13 cellular contexts compared by ENCODE assay signal in the genomic region with DNA sequence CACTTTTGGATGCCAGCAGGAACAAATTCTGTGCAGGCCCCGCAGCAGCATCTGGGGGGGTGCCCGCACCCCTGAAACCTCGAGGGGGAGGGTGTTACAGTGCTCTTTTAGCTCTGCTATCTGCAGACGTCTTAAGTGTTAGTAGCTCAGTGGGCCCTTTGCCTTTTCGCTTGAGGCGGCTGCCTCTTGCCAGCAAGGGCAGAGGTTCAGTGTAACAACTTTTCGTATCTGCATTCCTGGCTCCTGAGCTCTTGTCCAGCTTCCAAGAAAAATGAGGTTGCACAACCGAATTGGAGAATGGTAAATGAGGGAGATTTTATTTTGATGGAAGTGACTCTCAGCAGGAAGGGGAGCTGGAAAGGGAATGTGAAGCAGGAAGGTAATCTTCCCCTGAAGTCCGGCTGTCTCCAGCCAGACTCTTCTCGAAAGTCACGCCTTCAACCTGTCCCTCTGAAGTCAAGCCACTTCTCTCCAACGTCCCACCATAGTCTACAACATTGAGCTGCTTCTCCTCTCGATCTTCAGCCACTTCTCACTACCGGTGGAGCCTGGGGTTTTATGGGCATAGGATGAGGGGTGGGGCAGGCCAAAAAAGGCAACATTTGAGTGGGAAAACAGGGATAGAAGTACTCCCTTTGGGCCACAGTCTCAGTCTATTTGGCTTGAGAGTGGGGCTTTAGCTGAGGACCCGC. TPM values are rescaled to one million over a fixed set of nuclear protein-coding genes. Genes with fewer than 3 reads are reported as not detected.
A peak's percentile ranks its signal among the peaks of the same experiment; 100 is the strongest.
DNase-seq lines count a peak whose midpoint lies in the region; ATAC-seq, FAIRE-seq and TF ChIP-seq lines count a peak whose summit lies in the region.
"Had no signal": no experiment of that assay in that cellular context is flagged by ENCODE, and none has a peak within 500 bp of the region (broad histone marks: within the 10 kb centered on the region; RNA-seq: fewer than 3 reads in every experiment).

No MANE protein-coding gene starts in this region.

- ATAC-seq in HG02642 (IDR thresholded peaks at IDR 0.05; ENCODE audit: poor library complexity, unreplicated experiment), result no peak

- dilution Hi-C loops in mammary epithelial cell (cut with HindIII; ENCODE audit: low sequenced_read_pairs), result no loop called here

- no peak overlapping the region for H3K4me3 ChIP-seq in mammary epithelial cell (replicated peaks in 1 of 3; ENCODE audit: insufficient read depth in 1 of 3, low read depth in 2 of 3, low read length in 3 of 3)
- no peak overlapping the region for H3K4me3 ChIP-seq in suprapubic skin
- no peak overlapping the region for H3K4me3 ChIP-seq in HAP-1

- no peak for DNase-seq in H9
- peak; percentile 35 for DNase-seq in mammary epithelial cell
- DNase-seq in iris pigment epithelial cell (ENCODE audit: low read depth), result peak; percentile 83
- DNase-seq in suprapubic skin (ENCODE audit: low spot score in 2 of 2), result peak; percentile 62 to 67
- no peak for DNase-seq in GM19240 (ENCODE audit: insufficient read length, low spot score)
- no peak for DNase-seq in HAP-1 (ENCODE audit: low spot score in 2 of 2)
- no peak for DNase-seq in D721Med (ENCODE audit: insufficient read length, low spot score)
- DNase-seq: NCI-H2081 treated with DMSO at 0.1 percent for 48 hours; OCI-M1; stimulated activated naive CD4-positive, alpha-beta T cell had no signal

- no peak for TF ChIP-seq CTCF in H9 (conservative IDR thresholded peaks at IDR 0.05)
- TF ChIP-seq CTCF in mammary epithelial cell (conservative IDR thresholded peaks at IDR 0.05 in 1 of 2, IDR thresholded peaks at IDR 0.05 in 1 of 2; ENCODE audit: extremely low read depth in 1 of 2, insufficient read depth in 1 of 2, low read depth in 1 of 2, low read length in 2 of 2), result no peak
- TF ChIP-seq CTCF in suprapubic skin (IDR thresholded peaks at IDR 0.05), result no peak
- TF ChIP-seq CTCF in D721Med (IDR thresholded peaks at IDR 0.05; ENCODE audit: insufficient read depth, missing control alignments), result no peak

- TF ChIP-seq EP300 in suprapubic skin (IDR thresholded peaks at IDR 0.05), result no peak

- CTCF ChIA-PET in mammary epithelial cell (lab: Charles Lee; ENCODE audit: low non-redundant PET), result no interaction called here

- no peak overlapping the region for H3K4me3 Mint-ChIP-seq in H9
- H3K4me3 Mint-ChIP-seq: brain had no signal

- no peak overlapping the region for H2BK15ac ChIP-seq in H9 (ENCODE audit: low read depth, low read length)

- no peaks in the 10 kb centered on the region for H3K27me3 Mint-ChIP-seq in H9 (ENCODE audit: low read depth)
- H3K27me3 Mint-ChIP-seq: brain had no signal

- no peak overlapping the region for H2BK5ac ChIP-seq in H9 (ENCODE audit: insufficient read length, low read length)

- H3K9ac ChIP-seq in H9 (ENCODE audit: extremely low read depth, insufficient read length, low read length), result no peak overlapping the region
- no peak overlapping the region for H3K9ac ChIP-seq in mammary epithelial cell (ENCODE audit: insufficient read depth, low read length)

- no peaks in the 10 kb centered on the region for H3K4me1 Mint-ChIP-seq in H9
- H3K4me1 Mint-ChIP-seq: brain had no signal

- peak overlapping the region; percentile 10 to 34 (median 31); a peak in 4 of 7 replicates for H3K27ac Mint-ChIP-seq in H9
- H3K27ac Mint-ChIP-seq: brain had no signal

- H3K23me2 ChIP-seq in H9 (ENCODE audit: insufficient read length, low read depth, low read length, poor library complexity, severe bottlenecking), result no peaks in the 10 kb centered on the region

- no TSS peak for BruUV-seq in mammary epithelial cell (replicated peaks; lab: Mats Ljungman, UMichigan)

- WGBS in H9 (ENCODE audit: extremely low coverage, insufficient read length, low lambda C conversion rate), result no CpG with 5 or more reads among the region's 15 CpGs
- 40% methylated on average over 10 of the region's 15 CpGs for WGBS in mammary epithelial cell (ENCODE audit: low coverage, missing lambda C conversion rate)
- 41% methylated on average over 13 of the region's 15 CpGs for WGBS in suprapubic skin

- no peak overlapping the region for H4K5ac ChIP-seq in H9 (ENCODE audit: insufficient read length, low read depth, low read length)

- no peak overlapping the region for H4K91ac ChIP-seq in H9 (ENCODE audit: insufficient read length, low read depth, low read length)

- H2AK5ac ChIP-seq in H9 (ENCODE audit: insufficient read length, low read length), result no peak overlapping the region

- H3K36me3 ChIP-seq in mammary epithelial cell (ENCODE audit: insufficient read depth, low read length) (no peaks in the 10 kb centered on the region), suprapubic skin (no peaks in the 10 kb centered on the region), HAP-1 (replicated peaks) (no peaks in the 10 kb centered on the region)

- no peak overlapping the region for H2BK12ac ChIP-seq in H9 (ENCODE audit: insufficient read length, low read depth, low read length)

- H3K79me2 ChIP-seq in H9 (ENCODE audit: insufficient read depth, low read length), result no peaks in the 10 kb centered on the region
- no peaks in the 10 kb centered on the region for H3K79me2 ChIP-seq in mammary epithelial cell (ENCODE audit: insufficient read depth, low read length)

- no peaks in the 10 kb centered on the region for H3K9me3 Mint-ChIP-seq in H9
- H3K9me3 Mint-ChIP-seq: brain had no signal

- H3K27me3 ChIP-seq in H9 (ENCODE audit: insufficient read depth, low read length), result no peaks in the 10 kb centered on the region
- no peaks in the 10 kb centered on the region for H3K27me3 ChIP-seq in mammary epithelial cell (ENCODE audit: insufficient read depth, low read length)
- no peaks in the 10 kb centered on the region for H3K27me3 ChIP-seq in suprapubic skin
- H3K27me3 ChIP-seq in HAP-1 (ENCODE audit: low read depth), result no peaks in the 10 kb centered on the region

- H2AFZ ChIP-seq in H9 (ENCODE audit: low read length) (no peak overlapping the region), mammary epithelial cell (ENCODE audit: low read depth, low read length) (peak overlapping the region; percentile 60)

- H3T11ph ChIP-seq in H9 (ENCODE audit: low read length), result no peak overlapping the region

- TF ChIP-seq POLR2A in suprapubic skin (IDR thresholded peaks at IDR 0.05), result no peak

- in situ Hi-C loops in mammary epithelial cell (cut with MboI; ENCODE audit: low sequenced_read_pairs in 2 of 2) (no loop called here), HAP-1 (cut with MboI; ENCODE audit: low sequenced_read_pairs) (no loop called here)

- H2BK20ac ChIP-seq in H9 (ENCODE audit: low read depth, low read length, poor library complexity, severe bottlenecking), result no peak overlapping the region

- H3K4me1 ChIP-seq in H9 (ENCODE audit: insufficient read depth, low read length) (no peaks in the 10 kb centered on the region), mammary epithelial cell (ENCODE audit: insufficient read depth, low read length) (peaks cover 10% of the 10 kb centered on the region), suprapubic skin (peaks cover 12% of the 10 kb centered on the region), HAP-1 (no peaks in the 10 kb centered on the region)

- intact Hi-C loops in mammary epithelial cell (cut with micrococcal nuclease), result no loop called here

- no peaks in the 10 kb centered on the region for H4K20me1 ChIP-seq in H9 (ENCODE audit: control insufficient read depth, insufficient read depth, insufficient read length)
- H4K20me1 ChIP-seq in mammary epithelial cell (ENCODE audit: insufficient read depth, low read length), result no peaks in the 10 kb centered on the region

- no peaks in the 10 kb centered on the region for H3K79me1 ChIP-seq in H9 (ENCODE audit: insufficient read depth, low read depth, low read length, poor library complexity, severe bottlenecking)

- H3K27ac ChIP-seq in H9 (ENCODE audit: insufficient read length, low read depth, low read length), result no peak overlapping the region
- H3K27ac ChIP-seq in mammary epithelial cell (ENCODE audit: insufficient read depth, low read depth, low read length), result no peak overlapping the region
- H3K27ac ChIP-seq in suprapubic skin, result no peak overlapping the region

- no peak overlapping the region for H3K14ac ChIP-seq in H9 (ENCODE audit: insufficient read depth, low read length)

- H4K8ac ChIP-seq in H9 (replicated peaks; ENCODE audit: insufficient read length, low read depth, low read length), result no peak overlapping the region

- no peak for FAIRE-seq in D721Med (lab: Jason Lieb, UNC)

- H2BK120ac ChIP-seq in H9 (ENCODE audit: low read depth, low read length, poor library complexity, severe bottlenecking), result no peak overlapping the region

- no peak overlapping the region for H3K4ac ChIP-seq in H9 (ENCODE audit: low read depth, low read length)

- H3K18ac ChIP-seq in H9 (ENCODE audit: insufficient read length, low read depth, low read length), result no peak overlapping the region

- H3K56ac ChIP-seq in H9 (ENCODE audit: insufficient read length, low read depth, low read length), result no peak overlapping the region

- H3K4me2 ChIP-seq in H9 (ENCODE audit: insufficient read depth, insufficient read length, low read length) (no peak overlapping the region), mammary epithelial cell (ENCODE audit: insufficient read depth, low read depth, low read length) (peak overlapping the region; percentile 22)

- H3K23ac ChIP-seq in H9 (ENCODE audit: insufficient read length, low read depth, low read length), result no peak overlapping the region

- H3K9me3 ChIP-seq in H9 (ENCODE audit: control insufficient read depth, low read depth, low read length) (no peaks in the 10 kb centered on the region), mammary epithelial cell (replicated peaks; ENCODE audit: insufficient read depth, low read length) (no peaks in the 10 kb centered on the region), suprapubic skin (no peaks in the 10 kb centered on the region), HAP-1 (no peaks in the 10 kb centered on the region)

- peaks cover 0 to 10% (median 6%) of the 10 kb centered on the region in 3 experiments; a peak in 6 of 7 replicates for H3K36me3 Mint-ChIP-seq in H9 (ENCODE audit: insufficient read depth in 1 of 3, low read depth in 3 of 3)

RNA-seq across cellular contexts. Expression of a gene that starts 17.8 kb away (rescaled TPM):
- total RNA-seq in H9 (2021), result 0.66 and 0.77 TPM in 2 replicates
- 1 to 10 TPM; 1.1 to 6.2 TPM for total RNA-seq in mammary epithelial cell
- polyA plus RNA-seq in mammary epithelial cell, result not detected
- polyA minus RNA-seq in mammary epithelial cell, result not detected
- 1 to 10 TPM in 1 of 4 donors, under 1 TPM in 1, not detected in 2; 0.89 to 4.8 TPM for total RNA-seq in suprapubic skin

RNA-seq across cellular contexts. Expression of a gene that starts 29.2 kb away (rescaled TPM):
- total RNA-seq in H9 (2021) (0.88 and 1.3 TPM in 2 replicates), mammary epithelial cell (1 to 10 TPM; 1.4 to 5.7 TPM), suprapubic skin (1 to 10 TPM in 3 of 4 donors, not detected in 1; 1.0 to 4.1 (median 2.6) TPM)
- polyA plus RNA-seq in mammary epithelial cell, result 0.10 TPM
- polyA minus RNA-seq in mammary epithelial cell, result not detected

RNA-seq across cellular contexts. Expression of a gene that starts 29.8 kb away (rescaled TPM):
- total RNA-seq in H9 (2021), result 1.9 and 2.1 TPM in 2 replicates
- 1 to 10 TPM; 1.7 to 5.7 TPM for total RNA-seq in mammary epithelial cell
- polyA plus RNA-seq in mammary epithelial cell, result 0.39 TPM
- not detected for polyA minus RNA-seq in mammary epithelial cell
- 1 to 10 TPM in 2 of 4 donors, under 1 TPM in 2; 0.23 to 3.5 (median 1.7) TPM for total RNA-seq in suprapubic skin

RNA-seq across cellular contexts. Expression of a gene that starts 39.9 kb away (rescaled TPM):
- not detected in 2 replicates for total RNA-seq in H9 (2021)
- not detected for total RNA-seq in mammary epithelial cell
- polyA plus RNA-seq in mammary epithelial cell, result 0.14 TPM
- polyA minus RNA-seq in mammary epithelial cell, result not detected
- total RNA-seq in suprapubic skin, result 1 to 10 TPM in 1 of 4 donors, not detected in 3; 2.1 TPM
- total RNA-seq: glomerular endothelial cell had no signal

RNA-seq across cellular contexts. Expression of a gene that starts 53.5 kb away (rescaled TPM):
- total RNA-seq in H9 (2021) (1.7 and 2.6 TPM in 2 replicates), mammary epithelial cell (1 to 10 TPM; 2.0 to 6.8 TPM), suprapubic skin (1 to 10 TPM in 2 of 4 donors, not detected in 2; 2.5 to 9.3 TPM)
- polyA plus RNA-seq in mammary epithelial cell, result not detected
- not detected for polyA minus RNA-seq in mammary epithelial cell

Comparison
In these comparisons a context has a peak if more than half of its experiments do, and no peak if none do; other contexts are left out.
1. DNase-seq: peak in mammary epithelial cell (single experiment), iris pigment epithelial cell (single experiment) and suprapubic skin (2 of 2); none in H9 (single experiment), GM19240 (single experiment), HAP-1 (0 of 2) and D721Med (single experiment).